ENCODE assay signal across 1 cellular context in the genomic region with DNA sequence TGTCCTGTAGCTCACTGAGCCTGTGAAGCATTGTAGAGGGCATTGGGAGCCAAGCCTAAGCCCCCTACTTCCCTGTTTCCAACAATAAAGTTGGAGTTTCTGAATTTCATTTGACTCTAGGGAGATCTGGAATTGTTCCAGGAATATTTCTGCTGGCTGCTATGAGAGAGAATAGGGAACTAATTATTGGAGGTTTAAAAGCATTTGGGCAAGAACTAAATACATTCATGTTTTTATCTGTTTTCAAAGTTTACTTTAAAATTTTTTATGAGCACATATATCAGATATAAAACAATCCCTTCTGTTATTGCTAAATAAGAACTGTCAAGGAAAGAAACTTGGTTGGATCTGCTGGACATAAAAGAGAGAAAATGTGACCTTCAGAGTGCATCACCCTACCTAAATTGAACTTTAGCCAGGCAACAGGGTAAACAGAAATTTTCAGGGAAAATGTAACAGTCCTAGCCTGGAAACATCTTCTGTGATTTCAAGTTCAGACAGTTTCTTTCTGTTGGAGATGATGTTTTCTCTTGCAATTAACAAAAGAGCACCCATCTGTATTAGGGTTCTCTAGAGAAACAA.
TF ChIP-seq lines count a peak whose summit lies in the region.

No MANE protein-coding gene starts in this region.

TF ChIP-seq in liver, 16 proteins besides CTCF, POLR2A, EP300 and RAD21:
- TF ChIP-seq EGR1 (IDR thresholded peaks at IDR 0.05; ENCODE audit: low read depth in 2 of 2) (no peak), FOXA2 (IDR thresholded peaks at IDR 0.05) (peak; percentile 47), FOXA1 (IDR thresholded peaks at IDR 0.05) (peak; percentile 43), YY1 (IDR thresholded peaks at IDR 0.05) (no peak), RXRA (IDR thresholded peaks at IDR 0.05) (peak; percentile 82 to 89), GABPA (IDR thresholded peaks at IDR 0.05 in 1 of 2, conservative IDR thresholded peaks at IDR 0.05 in 1 of 2) (no peak), HNF4A (conservative IDR thresholded peaks at IDR 0.05) (peak; percentile 84 to 85), HNF4G (IDR thresholded peaks at IDR 0.05) (no peak), TAF1 (conservative IDR thresholded peaks at IDR 0.05) (no peak), SP1 (IDR thresholded peaks at IDR 0.05) (peak; percentile 83), JUND (IDR thresholded peaks at IDR 0.05) (peak in 1 of 2 donors; percentile 54), NR2F2 (IDR thresholded peaks at IDR 0.05) (peak; percentile 29)
- TF ChIP-seq, protein P1, sequence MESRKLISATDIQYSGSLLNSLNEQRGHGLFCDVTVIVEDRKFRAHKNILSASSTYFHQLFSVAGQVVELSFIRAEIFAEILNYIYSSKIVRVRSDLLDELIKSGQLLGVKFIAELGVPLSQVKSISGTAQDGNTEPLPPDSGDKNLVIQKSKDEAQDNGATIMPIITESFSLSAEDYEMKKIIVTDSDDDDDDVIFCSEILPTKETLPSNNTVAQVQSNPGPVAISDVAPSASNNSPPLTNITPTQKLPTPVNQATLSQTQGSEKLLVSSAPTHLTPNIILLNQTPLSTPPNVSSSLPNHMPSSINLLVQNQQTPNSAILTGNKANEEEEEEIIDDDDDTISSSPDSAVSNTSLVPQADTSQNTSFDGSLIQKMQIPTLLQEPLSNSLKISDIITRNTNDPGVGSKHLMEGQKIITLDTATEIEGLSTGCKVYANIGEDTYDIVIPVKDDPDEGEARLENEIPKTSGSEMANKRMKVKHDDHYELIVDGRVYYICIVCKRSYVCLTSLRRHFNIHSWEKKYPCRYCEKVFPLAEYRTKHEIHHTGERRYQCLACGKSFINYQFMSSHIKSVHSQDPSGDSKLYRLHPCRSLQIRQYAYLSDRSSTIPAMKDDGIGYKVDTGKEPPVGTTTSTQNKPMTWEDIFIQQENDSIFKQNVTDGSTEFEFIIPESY (IDR thresholded peaks at IDR 0.05) = peak; percentile 24
- TF ChIP-seq, protein P2, sequence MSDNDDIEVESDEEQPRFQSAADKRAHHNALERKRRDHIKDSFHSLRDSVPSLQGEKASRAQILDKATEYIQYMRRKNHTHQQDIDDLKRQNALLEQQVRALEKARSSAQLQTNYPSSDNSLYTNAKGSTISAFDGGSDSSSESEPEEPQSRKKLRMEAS (IDR thresholded peaks at IDR 0.05) = peak; percentile 44
- TF ChIP-seq, protein P3, sequence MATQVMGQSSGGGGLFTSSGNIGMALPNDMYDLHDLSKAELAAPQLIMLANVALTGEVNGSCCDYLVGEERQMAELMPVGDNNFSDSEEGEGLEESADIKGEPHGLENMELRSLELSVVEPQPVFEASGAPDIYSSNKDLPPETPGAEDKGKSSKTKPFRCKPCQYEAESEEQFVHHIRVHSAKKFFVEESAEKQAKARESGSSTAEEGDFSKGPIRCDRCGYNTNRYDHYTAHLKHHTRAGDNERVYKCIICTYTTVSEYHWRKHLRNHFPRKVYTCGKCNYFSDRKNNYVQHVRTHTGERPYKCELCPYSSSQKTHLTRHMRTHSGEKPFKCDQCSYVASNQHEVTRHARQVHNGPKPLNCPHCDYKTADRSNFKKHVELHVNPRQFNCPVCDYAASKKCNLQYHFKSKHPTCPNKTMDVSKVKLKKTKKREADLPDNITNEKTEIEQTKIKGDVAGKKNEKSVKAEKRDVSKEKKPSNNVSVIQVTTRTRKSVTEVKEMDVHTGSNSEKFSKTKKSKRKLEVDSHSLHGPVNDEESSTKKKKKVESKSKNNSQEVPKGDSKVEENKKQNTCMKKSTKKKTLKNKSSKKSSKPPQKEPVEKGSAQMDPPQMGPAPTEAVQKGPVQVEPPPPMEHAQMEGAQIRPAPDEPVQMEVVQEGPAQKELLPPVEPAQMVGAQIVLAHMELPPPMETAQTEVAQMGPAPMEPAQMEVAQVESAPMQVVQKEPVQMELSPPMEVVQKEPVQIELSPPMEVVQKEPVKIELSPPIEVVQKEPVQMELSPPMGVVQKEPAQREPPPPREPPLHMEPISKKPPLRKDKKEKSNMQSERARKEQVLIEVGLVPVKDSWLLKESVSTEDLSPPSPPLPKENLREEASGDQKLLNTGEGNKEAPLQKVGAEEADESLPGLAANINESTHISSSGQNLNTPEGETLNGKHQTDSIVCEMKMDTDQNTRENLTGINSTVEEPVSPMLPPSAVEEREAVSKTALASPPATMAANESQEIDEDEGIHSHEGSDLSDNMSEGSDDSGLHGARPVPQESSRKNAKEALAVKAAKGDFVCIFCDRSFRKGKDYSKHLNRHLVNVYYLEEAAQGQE (IDR thresholded peaks at IDR 0.05) = peak; percentile 54
- TF ChIP-seq, protein P4, sequence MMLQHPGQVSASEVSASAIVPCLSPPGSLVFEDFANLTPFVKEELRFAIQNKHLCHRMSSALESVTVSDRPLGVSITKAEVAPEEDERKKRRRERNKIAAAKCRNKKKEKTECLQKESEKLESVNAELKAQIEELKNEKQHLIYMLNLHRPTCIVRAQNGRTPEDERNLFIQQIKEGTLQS (IDR thresholded peaks at IDR 0.05) = no peak
